8 cellular contexts compared by ENCODE assay signal in the genomic region with DNA sequence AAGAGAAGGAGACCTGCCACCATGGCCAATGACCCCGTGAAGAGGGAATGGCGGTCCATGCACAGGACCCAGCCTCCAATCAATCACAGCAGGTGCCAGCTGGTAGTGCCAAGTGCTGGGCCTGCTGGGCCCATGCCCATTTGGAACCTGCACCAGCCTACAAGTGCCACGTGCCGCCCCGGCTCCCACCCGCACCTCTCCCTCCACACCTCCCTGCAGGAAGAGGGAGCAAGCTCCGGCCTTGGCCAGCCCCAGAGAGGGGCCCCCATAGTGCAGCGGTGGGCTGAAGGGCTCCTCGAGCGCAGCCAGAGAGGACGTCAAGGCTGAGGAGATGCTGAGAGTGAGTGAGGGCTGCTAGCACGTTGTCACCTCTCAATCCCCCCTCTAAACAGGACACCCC. TPM values are rescaled to one million over a fixed set of nuclear protein-coding genes. Genes with fewer than 3 reads are reported as not detected.
"Had no signal": no experiment of that assay in that cellular context is flagged by ENCODE, and none has a peak within 500 bp of the region (broad histone marks: within the 10 kb centered on the region; RNA-seq: fewer than 3 reads in every experiment).

No MANE protein-coding gene starts in this region.

- H3K36me3 Mint-ChIP-seq: IgD-negative memory B cell had no signal

- H3K4me3 ChIP-seq: K562 had no signal

- H3K27ac Mint-ChIP-seq: IgD-negative memory B cell had no signal

- H3K4me1 Mint-ChIP-seq: IgD-negative memory B cell had no signal

- DNase-seq: IMR-90, KBM-7, KG1 had no signal

- H3K27ac ChIP-seq: HL-60 had no signal

- H3K4me3 Mint-ChIP-seq: IgD-negative memory B cell had no signal

- FAIRE-seq: HepG2, K562 had no signal

RNA-seq across cellular contexts. Expression of a gene that starts 37.8 kb away (rescaled TPM):
- total RNA-seq: HepG2, HT-29 had no signal
